1 cellular context compared by ENCODE assay signal in genomic region chr4:184346273-184346672, GRCh38.
TF ChIP-seq lines count a peak whose summit lies in the region.

No MANE protein-coding gene starts in this region.

TF ChIP-seq in GM12878, 131 proteins besides CTCF, POLR2A, EP300 and RAD21:
- 0 out of 2 replicates have a peak, but pooled peaks have one; percentile 57 for TF ChIP-seq MLLT1 (IDR thresholded peaks at IDR 0.05)
